Comparison of ENCODE assay signal across 27 cellular contexts in the genomic region with DNA sequence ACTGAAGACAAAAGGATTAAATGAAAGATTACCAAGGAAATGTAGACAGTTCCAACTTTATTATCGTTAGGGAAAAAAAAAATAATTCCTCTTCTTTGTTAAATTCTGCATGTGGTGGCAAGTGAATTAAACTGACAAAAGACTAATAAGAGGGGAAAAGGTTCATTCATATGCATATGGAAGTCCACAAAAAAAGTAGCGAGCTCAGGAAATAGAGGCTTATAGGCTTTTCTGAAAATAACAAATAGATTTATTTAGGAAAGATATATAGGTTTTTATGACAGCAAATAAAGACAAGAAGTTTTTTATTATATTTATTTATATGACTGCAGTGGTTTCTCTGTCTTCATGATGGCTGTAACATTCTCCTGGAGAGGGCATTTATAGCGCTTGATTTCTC.
"Had no signal": no experiment of that assay in that cellular context is flagged by ENCODE, and none has a peak within 500 bp of the region (broad histone marks: within the 10 kb centered on the region; RNA-seq: fewer than 3 reads in every experiment).

No MANE protein-coding gene starts in this region.

- H3K27me3 Mint-ChIP-seq: dendritic cell treated with granulocyte-macrophage colony-stimulating factor and Interleukin-4, amounts not matched to agents 40 ng/mL and 50 ng/mL, for 4 days; naive thymus-derived CD8-positive, alpha-beta T cell; stimulated activated naive B cell treated with anti-CD40 and anti-IgM and Interleukin-4, amounts not matched to agents 10 μg/mL and 1 μg/mL and 100 μg/mL, for 72 hours; stimulated activated naive CD8-positive, alpha-beta T cell treated with anti-CD3 and anti-CD28 coated beads, Interleukin-15, Interleukin-2, amounts not matched to agents 100 ng/mL and 50 ng/mL, for 24 hours had no signal

- DNase-seq: colonic mucosa; effector CD8-positive, alpha-beta T cell; foreskin melanocyte; glutamatergic neuron; heart right ventricle; hypothalamus; kidney; mesenchymal stem cell; naive thymus-derived CD8-positive, alpha-beta T cell; nephron progenitor cell; nucleus accumbens; psoas muscle; stimulated activated CD4-positive, alpha-beta T cell treated with anti-CD3 and anti-CD28 coated beads, Interleukin-15, amount 100 ng/mL, for 24 hours; stimulated activated CD4-positive, alpha-beta T cell treated with anti-CD3 and anti-CD28 coated beads, Interleukin-2, amount 100 ng/mL, for 48 hours; stimulated activated naive B cell treated with anti-CD40 and anti-IgM and Interleukin-4, amounts not matched to agents 10 μg/mL and 1 μg/mL and 100 μg/mL, for 72 hours; upper lobe of left lung had no signal

- FAIRE-seq: endothelial cell of umbilical vein, kidney, urothelium cell line had no signal

- H3K4me1 Mint-ChIP-seq: naive thymus-derived CD8-positive, alpha-beta T cell; nephron progenitor cell; stimulated activated naive B cell treated with anti-CD40 and anti-IgM and Interleukin-4, amounts not matched to agents 10 μg/mL and 1 μg/mL and 100 μg/mL, for 72 hours had no signal

- H3K27ac ChIP-seq: colonic mucosa, esophagus muscularis mucosa, heart right ventricle, left lung, psoas muscle, skin epidermis, thoracic aorta, tibial nerve, upper lobe of left lung had no signal

- H3K4me3 ChIP-seq: colonic mucosa, esophagus muscularis mucosa, heart right ventricle, left lung, psoas muscle, skin epidermis, thoracic aorta, tibial nerve, upper lobe of left lung had no signal

- H3K9me3 ChIP-seq: colonic mucosa, upper lobe of left lung had no signal

- H3K27me3 ChIP-seq: colonic mucosa, esophagus muscularis mucosa, heart right ventricle, left lung, tibial nerve, upper lobe of left lung had no signal

- H3K36me3 ChIP-seq: colonic mucosa, esophagus muscularis mucosa, heart right ventricle, left lung, thoracic aorta, tibial nerve, upper lobe of left lung had no signal

- ATAC-seq: heart right ventricle; left lung; naive thymus-derived CD8-positive, alpha-beta T cell; psoas muscle; stimulated activated naive B cell treated with anti-CD40 and anti-IgM and Interleukin-4, amounts not matched to agents 10 μg/mL and 1 μg/mL and 100 μg/mL, for 72 hours had no signal

- H3K27ac Mint-ChIP-seq: dendritic cell treated with granulocyte-macrophage colony-stimulating factor and Interleukin-4, amounts not matched to agents 40 ng/mL and 50 ng/mL, for 4 days; naive thymus-derived CD8-positive, alpha-beta T cell; stimulated activated naive B cell treated with anti-CD40 and anti-IgM and Interleukin-4, amounts not matched to agents 10 μg/mL and 1 μg/mL and 100 μg/mL, for 72 hours; stimulated activated naive CD8-positive, alpha-beta T cell treated with anti-CD3 and anti-CD28 coated beads, Interleukin-15, Interleukin-2, amounts not matched to agents 100 ng/mL and 50 ng/mL, for 24 hours had no signal

- H3K4me1 ChIP-seq: colonic mucosa, esophagus muscularis mucosa, heart right ventricle, left lung, psoas muscle, tibial nerve, upper lobe of left lung had no signal

- H3K36me3 Mint-ChIP-seq: mesothelial cell of epicardium; naive thymus-derived CD8-positive, alpha-beta T cell; stimulated activated naive B cell treated with anti-CD40 and anti-IgM and Interleukin-4, amounts not matched to agents 10 μg/mL and 1 μg/mL and 100 μg/mL, for 72 hours had no signal

- H3K4me3 Mint-ChIP-seq: dendritic cell treated with granulocyte-macrophage colony-stimulating factor and Interleukin-4, amounts not matched to agents 40 ng/mL and 50 ng/mL, for 4 days; endodermal cell; naive thymus-derived CD8-positive, alpha-beta T cell; nephron progenitor cell; stimulated activated naive B cell treated with anti-CD40 and anti-IgM and Interleukin-4, amounts not matched to agents 10 μg/mL and 1 μg/mL and 100 μg/mL, for 72 hours; stimulated activated naive CD8-positive, alpha-beta T cell treated with anti-CD3 and anti-CD28 coated beads, Interleukin-15, Interleukin-2, amounts not matched to agents 100 ng/mL and 50 ng/mL, for 24 hours had no signal
